ENCODE assay signal across 12 cellular contexts in genomic region chr7:4769753-4770152, GRCh38. TPM values are rescaled to one million over a fixed set of nuclear protein-coding genes. Genes with fewer than 3 reads are reported as not detected.
DNase-seq lines count a peak whose midpoint lies in the region; ATAC-seq lines count a peak whose summit lies in the region.
"Had no signal": no experiment of that assay in that cellular context is flagged by ENCODE, and none has a peak within 500 bp of the region (broad histone marks: within the 10 kb centered on the region; RNA-seq: fewer than 3 reads in every experiment).

No MANE protein-coding gene starts in this region.

- intact Hi-C loops in naive thymus-derived CD4-positive, alpha-beta T cell (cut with micrococcal nuclease), result no loop called here

- H3K27me3 Mint-ChIP-seq in naive thymus-derived CD4-positive, alpha-beta T cell, result no peaks in the 10 kb centered on the region
- H3K27me3 Mint-ChIP-seq: CD4-positive, alpha-beta memory T cell had no signal

- H3K4me3 Mint-ChIP-seq in naive thymus-derived CD4-positive, alpha-beta T cell, result no peak overlapping the region
- H3K4me3 Mint-ChIP-seq: GM23338 had no signal

- POLR2A ChIA-PET in naive thymus-derived CD4-positive, alpha-beta T cell (lab: Charles Lee), result interaction anchor here (1.2 kb wide), 1 partner anchor 22 kb away, joined by 3 read pairs; no protein-coding TSS in a partner anchor

- H3K27ac ChIP-seq in naive thymus-derived CD4-positive, alpha-beta T cell (ENCODE audit: low read depth, low read length), result no peak overlapping the region
- H3K27ac ChIP-seq: epithelial cell of prostate had no signal

- peaks cover 0 to 17% (median 0%) of the 10 kb centered on the region in 3 experiments for H3K36me3 ChIP-seq in naive thymus-derived CD4-positive, alpha-beta T cell (ENCODE audit: control insufficient read depth in 2 of 3, insufficient read depth in 3 of 3, low read length in 3 of 3)

- DNase-seq in COLO668 (lab: John Stamatoyannopoulos, UW; ENCODE audit: unreplicated experiment) (peak; percentile 54), NCI-H1092 treated with DMSO at 0.1 percent for 48 hours (lab: John Stamatoyannopoulos, UW) (peak; percentile 66), astrocyte of the hippocampus (ENCODE audit: low read depth, low spot score) (peak; percentile 85), NCI-H510A treated with DMSO at 0.1 percent for 48 hours (lab: John Stamatoyannopoulos, UW) (no peak)
- no peak for DNase-seq in naive thymus-derived CD4-positive, alpha-beta T cell
- DNase-seq: CD4-positive, alpha-beta memory T cell; NCI-H1694 had no signal

- H3K27me3 ChIP-seq in naive thymus-derived CD4-positive, alpha-beta T cell (ENCODE audit: control insufficient read depth in 2 of 2, insufficient read depth in 2 of 2, low read length in 2 of 2), result no peaks in the 10 kb centered on the region

- no peaks in the 10 kb centered on the region for H3K9me3 Mint-ChIP-seq in naive thymus-derived CD4-positive, alpha-beta T cell
- H3K9me3 Mint-ChIP-seq: GM23338 had no signal

- H3K4me1 ChIP-seq in naive thymus-derived CD4-positive, alpha-beta T cell (ENCODE audit: control insufficient read depth in 2 of 2, insufficient read depth in 2 of 2, low read length in 2 of 2), result peaks cover 8 to 9% of the 10 kb centered on the region in 2 donors

- H3K4me1 Mint-ChIP-seq in naive thymus-derived CD4-positive, alpha-beta T cell, result peaks cover 13 to 34% (median 17%) of the 10 kb centered on the region in 7 donors

- peaks cover 0 to 4% (median 0%) of the 10 kb centered on the region in 5 donors for H3K36me3 Mint-ChIP-seq in naive thymus-derived CD4-positive, alpha-beta T cell

- peak overlapping the region in 7 of 9 donors; percentile 6 to 84 (median 53) for H3K27ac Mint-ChIP-seq in naive thymus-derived CD4-positive, alpha-beta T cell
- H3K27ac Mint-ChIP-seq: GM23338 had no signal

- ATAC-seq in naive thymus-derived CD4-positive, alpha-beta T cell, result no peak
- ATAC-seq in HG02798 (IDR thresholded peaks at IDR 0.05; ENCODE audit: poor library complexity, unreplicated experiment), result no peak
- no peak for ATAC-seq in GM19324 (IDR thresholded peaks at IDR 0.05; ENCODE audit: low FRiP score, unreplicated experiment)
- ATAC-seq in HG02763 (IDR thresholded peaks at IDR 0.05; ENCODE audit: unreplicated experiment), result no peak
- ATAC-seq: GM23338 had no signal

- CTCF ChIA-PET in naive thymus-derived CD4-positive, alpha-beta T cell (lab: Charles Lee), result no interaction called here

- no peak overlapping the region for H3K4me3 ChIP-seq in naive thymus-derived CD4-positive, alpha-beta T cell (ENCODE audit: low read length)
- H3K4me3 ChIP-seq: GM23338 had no signal

- no peaks in the 10 kb centered on the region for H3K9me3 ChIP-seq in naive thymus-derived CD4-positive, alpha-beta T cell (ENCODE audit: control insufficient read depth in 2 of 3, low read length in 3 of 3)

RNA-seq across cellular contexts. Expression of gene AP5Z1, which starts 5.7 kb away (rescaled TPM):
- 100 to 1,000 TPM in 1 of 5 experiments, 10 to 100 TPM in 4; 69.4 to 114 (median 90.1) TPM for total RNA-seq in naive thymus-derived CD4-positive, alpha-beta T cell
- polyA plus RNA-seq in naive thymus-derived CD4-positive, alpha-beta T cell, result 10 to 100 TPM; 36.7 to 49.1 TPM

Comparison
In these comparisons a context has a peak if more than half of its experiments do, and no peak if none do; other contexts are left out.
1. DNase-seq: peak in COLO668 (single experiment), NCI-H1092 treated with DMSO at 0.1 percent for 48 hours (single experiment) and astrocyte of the hippocampus (single experiment); none in naive thymus-derived CD4-positive, alpha-beta T cell (0 of 9) and NCI-H510A treated with DMSO at 0.1 percent for 48 hours (single experiment).